In the genomic region with DNA sequence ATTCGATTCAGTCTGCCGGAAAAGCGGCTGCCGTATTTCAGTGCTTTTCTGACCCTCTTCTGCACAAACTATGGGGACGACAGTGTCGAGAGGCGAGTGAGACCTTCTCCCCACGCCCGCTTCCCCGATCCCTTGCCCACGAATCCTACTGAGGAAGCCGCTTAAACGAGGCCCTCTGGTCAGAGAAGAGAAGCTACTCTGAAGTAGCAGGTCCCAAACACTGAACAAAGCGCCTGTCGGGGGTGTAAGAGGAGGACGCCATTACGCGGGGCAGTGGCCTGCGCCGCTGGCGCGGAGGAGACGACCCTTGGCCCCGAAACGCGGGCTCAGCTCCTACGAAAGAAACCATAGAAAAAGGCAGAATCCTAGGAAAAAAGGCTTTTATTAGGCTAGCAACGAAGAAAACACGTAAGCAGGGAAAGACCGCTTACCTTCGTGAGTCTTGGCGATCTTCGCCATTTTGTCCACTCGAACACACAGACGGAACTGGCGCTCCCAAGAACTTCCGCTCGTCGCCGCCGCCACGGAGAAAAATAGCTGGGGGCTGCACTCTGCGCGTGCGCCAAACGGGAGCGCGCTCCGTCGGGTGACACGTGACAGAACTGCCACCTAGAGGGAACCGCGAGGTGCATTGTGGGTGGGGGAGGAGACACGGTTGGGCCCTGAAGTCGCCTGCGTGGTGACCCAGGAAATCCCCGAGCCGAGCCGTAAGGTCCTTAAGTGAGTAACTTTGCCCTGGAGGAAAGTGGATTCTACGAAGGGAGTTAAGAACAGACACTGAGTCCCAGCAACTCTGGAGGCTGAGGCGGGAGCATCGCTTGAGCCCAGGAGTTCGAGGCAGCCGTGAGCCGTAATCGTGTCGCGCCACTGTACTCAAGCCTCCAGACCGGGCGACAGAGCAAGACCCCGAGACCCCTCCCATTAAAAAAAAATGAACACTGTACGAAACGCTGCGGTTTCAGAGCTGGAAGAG, we compare ENCODE assay signal across 8 cellular contexts. TPM values are rescaled to one million over a fixed set of nuclear protein-coding genes. Genes with fewer than 3 reads are reported as not detected.
DNase-seq lines count a peak whose midpoint lies in the region; ATAC-seq and TF ChIP-seq lines count a peak whose summit lies in the region.

A gene with protein sequence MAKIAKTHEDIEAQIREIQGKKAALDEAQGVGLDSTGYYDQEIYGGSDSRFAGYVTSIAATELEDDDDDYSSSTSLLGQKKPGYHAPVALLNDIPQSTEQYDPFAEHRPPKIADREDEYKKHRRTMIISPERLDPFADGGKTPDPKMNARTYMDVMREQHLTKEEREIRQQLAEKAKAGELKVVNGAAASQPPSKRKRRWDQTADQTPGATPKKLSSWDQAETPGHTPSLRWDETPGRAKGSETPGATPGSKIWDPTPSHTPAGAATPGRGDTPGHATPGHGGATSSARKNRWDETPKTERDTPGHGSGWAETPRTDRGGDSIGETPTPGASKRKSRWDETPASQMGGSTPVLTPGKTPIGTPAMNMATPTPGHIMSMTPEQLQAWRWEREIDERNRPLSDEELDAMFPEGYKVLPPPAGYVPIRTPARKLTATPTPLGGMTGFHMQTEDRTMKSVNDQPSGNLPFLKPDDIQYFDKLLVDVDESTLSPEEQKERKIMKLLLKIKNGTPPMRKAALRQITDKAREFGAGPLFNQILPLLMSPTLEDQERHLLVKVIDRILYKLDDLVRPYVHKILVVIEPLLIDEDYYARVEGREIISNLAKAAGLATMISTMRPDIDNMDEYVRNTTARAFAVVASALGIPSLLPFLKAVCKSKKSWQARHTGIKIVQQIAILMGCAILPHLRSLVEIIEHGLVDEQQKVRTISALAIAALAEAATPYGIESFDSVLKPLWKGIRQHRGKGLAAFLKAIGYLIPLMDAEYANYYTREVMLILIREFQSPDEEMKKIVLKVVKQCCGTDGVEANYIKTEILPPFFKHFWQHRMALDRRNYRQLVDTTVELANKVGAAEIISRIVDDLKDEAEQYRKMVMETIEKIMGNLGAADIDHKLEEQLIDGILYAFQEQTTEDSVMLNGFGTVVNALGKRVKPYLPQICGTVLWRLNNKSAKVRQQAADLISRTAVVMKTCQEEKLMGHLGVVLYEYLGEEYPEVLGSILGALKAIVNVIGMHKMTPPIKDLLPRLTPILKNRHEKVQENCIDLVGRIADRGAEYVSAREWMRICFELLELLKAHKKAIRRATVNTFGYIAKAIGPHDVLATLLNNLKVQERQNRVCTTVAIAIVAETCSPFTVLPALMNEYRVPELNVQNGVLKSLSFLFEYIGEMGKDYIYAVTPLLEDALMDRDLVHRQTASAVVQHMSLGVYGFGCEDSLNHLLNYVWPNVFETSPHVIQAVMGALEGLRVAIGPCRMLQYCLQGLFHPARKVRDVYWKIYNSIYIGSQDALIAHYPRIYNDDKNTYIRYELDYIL (minus strand): TSS at position 488 of the 973 bp plus-strand sequence. CDS start 29 bp downstream, at position 459.

- peaks cover 15% of the 10 kb centered on the region for H3K4me1 ChIP-seq in thymus (ENCODE audit: control insufficient read depth, insufficient read depth, low read length)

- H3K36me3 ChIP-seq in SU-DHL-6 (ENCODE audit: low read length) (0 out of 2 replicates have a peak, but pooled peaks cover 4% of the 10 kb centered on the region), thymus (ENCODE audit: control insufficient read depth, insufficient read depth) (no peaks in the 10 kb centered on the region)

- peaks cover 30% of the 10 kb centered on the region for H4K20me1 ChIP-seq in SU-DHL-6 (ENCODE audit: low read depth, low read length)

- H3K27ac ChIP-seq in SU-DHL-6 (ENCODE audit: low read depth, low read length) (peak within 1 kb of the TSS; percentile 70), thymus (ENCODE audit: low read depth) (peak within 1 kb of the TSS; percentile 99)

- no peaks in the 10 kb centered on the region for H3K9me2 ChIP-seq in SU-DHL-6 (replicated peaks; ENCODE audit: insufficient read depth, low read length)

- no peaks in the 10 kb centered on the region for H3K9me3 ChIP-seq in SU-DHL-6 (ENCODE audit: insufficient read depth, low read length)
- no peaks in the 10 kb centered on the region for H3K9me3 ChIP-seq in thymus (ENCODE audit: control insufficient read depth)

- H3K9me3 Mint-ChIP-seq in activated naive CD8-positive, alpha-beta T cell treated with anti-CD3 and anti-CD28 coated beads, Interleukin-2, amount 10 ng/mL, durations not matched to agents 7 days and 5 days, result no peaks in the 10 kb centered on the region
- no peaks in the 10 kb centered on the region for H3K9me3 Mint-ChIP-seq in osteocyte (ENCODE audit: unreplicated experiment)

- no peak for TF ChIP-seq CTCF in SU-DHL-6 (IDR thresholded peaks at IDR 0.05; ENCODE audit: insufficient read depth, low read length, poor library complexity, severe bottlenecking)
- TF ChIP-seq CTCF in osteocyte (IDR thresholded peaks at IDR 0.05), result peak; percentile 6

- peaks cover 4% of the 10 kb centered on the region for H3K36me3 Mint-ChIP-seq in activated naive CD8-positive, alpha-beta T cell treated with anti-CD3 and anti-CD28 coated beads, Interleukin-2, amount 10 ng/mL, durations not matched to agents 7 days and 5 days
- no peaks in the 10 kb centered on the region for H3K36me3 Mint-ChIP-seq in osteocyte (ENCODE audit: unreplicated experiment)

- peak within 1 kb of the TSS; percentile 73 for H2AFZ ChIP-seq in SU-DHL-6 (ENCODE audit: low read depth, low read length, severe bottlenecking)

- H3K27me3 Mint-ChIP-seq in activated naive CD8-positive, alpha-beta T cell treated with anti-CD3 and anti-CD28 coated beads, Interleukin-2, amount 10 ng/mL, durations not matched to agents 7 days and 5 days, result no peaks in the 10 kb centered on the region
- no peaks in the 10 kb centered on the region for H3K27me3 Mint-ChIP-seq in osteocyte (ENCODE audit: unreplicated experiment)

- under 1% methylated on average over 74 of the region's 74 CpGs for WGBS in thymus

- peaks cover 50% of the 10 kb centered on the region for H3K79me2 ChIP-seq in SU-DHL-6 (ENCODE audit: insufficient read depth, low read length)

- DNase-seq in NCI-H128 (lab: John Stamatoyannopoulos, UW; ENCODE audit: unreplicated experiment) (peak; percentile 92), head of caudate nucleus (peak; percentile 94 to 100 (median 98)), osteocyte (ENCODE audit: extremely low spot score, unreplicated experiment) (peak; percentile 99)
- peak; percentile 99 for DNase-seq in activated naive CD8-positive, alpha-beta T cell treated with anti-CD3 and anti-CD28 coated beads, Interleukin-2, amount 10 ng/mL, durations not matched to agents 7 days and 5 days

- H3K27ac Mint-ChIP-seq in activated naive CD8-positive, alpha-beta T cell treated with anti-CD3 and anti-CD28 coated beads, Interleukin-2, amount 10 ng/mL, durations not matched to agents 7 days and 5 days, result peak within 1 kb of the TSS; percentile 100
- H3K27ac Mint-ChIP-seq in osteocyte (ENCODE audit: unreplicated experiment), result peak within 1 kb of the TSS; percentile 99

- peak within 1 kb of the TSS; percentile 90 for H3K4me3 ChIP-seq in SU-DHL-6 (ENCODE audit: insufficient read depth, low read length, poor library complexity, severe bottlenecking)
- peak within 1 kb of the TSS; percentile 100 for H3K4me3 ChIP-seq in thymus (ENCODE audit: low read length)

- peak within 1 kb of the TSS; percentile 85 for H3K4me3 Mint-ChIP-seq in activated naive CD8-positive, alpha-beta T cell treated with anti-CD3 and anti-CD28 coated beads, Interleukin-2, amount 10 ng/mL, durations not matched to agents 7 days and 5 days
- H3K4me3 Mint-ChIP-seq in osteocyte (ENCODE audit: unreplicated experiment), result peak within 1 kb of the TSS; percentile 88

- intact Hi-C loops in head of caudate nucleus (cut with DNase I), result loop anchor here (5.0 to 10.0 kb wide), 2 partner anchors 60 to 272 kb away; a partner anchor contains a TSS

- peak within 1 kb of the TSS; percentile 93 for H3K9ac ChIP-seq in SU-DHL-6 (ENCODE audit: low read length)

- POLR2A ChIA-PET in activated naive CD8-positive, alpha-beta T cell treated with anti-CD3 and anti-CD28 coated beads, Interleukin-2, amount 10 ng/mL, durations not matched to agents 7 days and 5 days (lab: Charles Lee), result interaction anchor here (0.6 to 6.1 kb wide), 18 partner anchors 9 to 635 kb away, joined by 3 to 75 read pairs (median 4); a partner anchor contains a TSS

- H3F3A ChIP-seq in SU-DHL-6 (ENCODE audit: insufficient read depth), result no peaks in the 10 kb centered on the region

- TF ChIP-seq POLR2A in GM10847 (IDR thresholded peaks at IDR 0.05; ENCODE audit: extremely low read depth, insufficient read length), result peak; percentile 81

- H3K27me3 ChIP-seq in SU-DHL-6 (ENCODE audit: low read length), result no peaks in the 10 kb centered on the region
- no peaks in the 10 kb centered on the region for H3K27me3 ChIP-seq in thymus (ENCODE audit: control insufficient read depth, insufficient read depth)

- H3K4me2 ChIP-seq in SU-DHL-6 (ENCODE audit: low read depth, low read length, poor library complexity, severe bottlenecking), result peak within 1 kb of the TSS; percentile 89

- H3K4me1 Mint-ChIP-seq in activated naive CD8-positive, alpha-beta T cell treated with anti-CD3 and anti-CD28 coated beads, Interleukin-2, amount 10 ng/mL, durations not matched to agents 7 days and 5 days, result peaks cover 38% of the 10 kb centered on the region
- peaks cover 48% of the 10 kb centered on the region for H3K4me1 Mint-ChIP-seq in osteocyte (ENCODE audit: unreplicated experiment)

- ATAC-seq in HG02678 (IDR thresholded peaks at IDR 0.05; ENCODE audit: unreplicated experiment), result peak; percentile 93
- peak; percentile 95 for ATAC-seq in activated naive CD8-positive, alpha-beta T cell treated with anti-CD3 and anti-CD28 coated beads, Interleukin-2, amount 10 ng/mL, durations not matched to agents 7 days and 5 days (ENCODE audit: low read depth)

RNA-seq across cellular contexts. Expression of the gene that starts here (rescaled TPM):
- total RNA-seq in activated naive CD8-positive, alpha-beta T cell treated with anti-CD3 and anti-CD28 coated beads, Interleukin-2, amount 10 ng/mL, durations not matched to agents 7 days and 5 days, result 100 to 1,000 TPM; 388 to 392 TPM
- 281 and 282 TPM in 2 replicates for total RNA-seq in osteocyte
- 578 TPM for polyA plus RNA-seq in thymus

Comparison
In these comparisons a context has a peak if more than half of its experiments do, and no peak if none do; other contexts are left out.
1. Peak in every context shown above with its lines: DNase-seq, ATAC-seq, H3K4me3 ChIP-seq and H3K27ac ChIP-seq.